ENCODE assay signal across 24 cellular contexts in genomic region chr2:210715560-210715959, GRCh38.
"Had no signal": no experiment of that assay in that cellular context is flagged by ENCODE, and none has a peak within 500 bp of the region (broad histone marks: within the 10 kb centered on the region; RNA-seq: fewer than 3 reads in every experiment).

No MANE protein-coding gene starts in this region.

- H3K27me3 ChIP-seq: gastrocnemius medialis, neutrophil, pancreas, right atrium auricular region, thyroid gland had no signal

- H3K36me3 ChIP-seq: gastrocnemius medialis, neutrophil, pancreas, right atrium auricular region, suprapubic skin, thyroid gland had no signal

- H3K4me3 ChIP-seq: gastrocnemius medialis, mucosa of descending colon, pancreas, right atrium auricular region, smooth muscle cell, suprapubic skin, thyroid gland had no signal

- H3K27ac Mint-ChIP-seq: mesothelial cell of epicardium; naive B cell; natural killer cell treated with Interleukin-12 subunit alpha and Interleukin-12 subunit beta and Interleukin-15 and Interleukin-18, amount 100 ng/mL, for 72 hours; stimulated activated naive CD8-positive, alpha-beta T cell treated with anti-CD3 and anti-CD28 coated beads, Interleukin-15, amount 100 ng/mL, for 72 hours had no signal

- H3K4me1 ChIP-seq: gastrocnemius medialis, pancreas, right atrium auricular region, suprapubic skin, thyroid gland had no signal

- H3K9me3 Mint-ChIP-seq: mesothelial cell of epicardium; neural crest cell; stimulated activated naive CD8-positive, alpha-beta T cell treated with anti-CD3 and anti-CD28 coated beads, Interleukin-15, amount 100 ng/mL, for 72 hours had no signal

- H3K4me3 Mint-ChIP-seq: mesothelial cell of epicardium; naive B cell; natural killer cell treated with Interleukin-12 subunit alpha and Interleukin-12 subunit beta and Interleukin-15 and Interleukin-18, amount 100 ng/mL, for 72 hours; neural crest cell; stimulated activated naive CD8-positive, alpha-beta T cell treated with anti-CD3 and anti-CD28 coated beads, Interleukin-15, amount 100 ng/mL, for 72 hours had no signal

- DNase-seq: cerebellar nuclear complex; cortex of kidney; effector CD4-positive, alpha-beta T cell; foreskin fibroblast; gastrocnemius medialis; mucosa of descending colon; naive B cell; pancreas; stimulated activated CD4-positive, alpha-beta T cell treated with anti-CD3 and anti-CD28 coated beads, Interleukin-12 subunit alpha, Interleukin-12 subunit beta, amount 100 ng/mL, for 4 hours; stimulated activated CD4-positive, alpha-beta T cell treated with anti-CD3 and anti-CD28 coated beads, Interleukin-1b, Interleukin-23, amount 100 ng/mL, for 48 hours; stimulated activated CD4-positive, alpha-beta T cell treated with anti-CD3 and anti-CD28 coated beads, Interleukin-4, amount 100 ng/mL, for 1 hour; stimulated activated CD8-positive, alpha-beta memory T cell treated with anti-CD3 and anti-CD28 coated beads, Interleukin-4, amount 100 ng/mL, for 48 hours; stimulated activated naive CD4-positive, alpha-beta T cell; stimulated activated naive CD8-positive, alpha-beta T cell treated with anti-CD3 and anti-CD28 coated beads, Interleukin-15, amount 100 ng/mL, for 72 hours; thyroid gland; trophoblast cell had no signal

- H3K9me3 ChIP-seq: gastrocnemius medialis, mucosa of descending colon, neutrophil, pancreas, right atrium auricular region, suprapubic skin, thyroid gland had no signal

- H3K27me3 Mint-ChIP-seq: natural killer cell treated with Interleukin-12 subunit alpha and Interleukin-12 subunit beta and Interleukin-15 and Interleukin-18, amount 100 ng/mL, for 72 hours; stimulated activated naive CD8-positive, alpha-beta T cell treated with anti-CD3 and anti-CD28 coated beads, Interleukin-15, amount 100 ng/mL, for 72 hours had no signal

- H3K36me3 Mint-ChIP-seq: mesothelial cell of epicardium; naive B cell; natural killer cell treated with Interleukin-12 subunit alpha and Interleukin-12 subunit beta and Interleukin-15 and Interleukin-18, amount 100 ng/mL, for 72 hours had no signal

- H3K27ac ChIP-seq: epithelial cell of prostate, gastrocnemius medialis, neutrophil, right atrium auricular region, suprapubic skin, thyroid gland had no signal

- H3K4me1 Mint-ChIP-seq: naive B cell; stimulated activated naive CD8-positive, alpha-beta T cell treated with anti-CD3 and anti-CD28 coated beads, Interleukin-15, amount 100 ng/mL, for 72 hours had no signal
